Comparison of ENCODE assay signal across 9 cellular contexts in the genomic region with DNA sequence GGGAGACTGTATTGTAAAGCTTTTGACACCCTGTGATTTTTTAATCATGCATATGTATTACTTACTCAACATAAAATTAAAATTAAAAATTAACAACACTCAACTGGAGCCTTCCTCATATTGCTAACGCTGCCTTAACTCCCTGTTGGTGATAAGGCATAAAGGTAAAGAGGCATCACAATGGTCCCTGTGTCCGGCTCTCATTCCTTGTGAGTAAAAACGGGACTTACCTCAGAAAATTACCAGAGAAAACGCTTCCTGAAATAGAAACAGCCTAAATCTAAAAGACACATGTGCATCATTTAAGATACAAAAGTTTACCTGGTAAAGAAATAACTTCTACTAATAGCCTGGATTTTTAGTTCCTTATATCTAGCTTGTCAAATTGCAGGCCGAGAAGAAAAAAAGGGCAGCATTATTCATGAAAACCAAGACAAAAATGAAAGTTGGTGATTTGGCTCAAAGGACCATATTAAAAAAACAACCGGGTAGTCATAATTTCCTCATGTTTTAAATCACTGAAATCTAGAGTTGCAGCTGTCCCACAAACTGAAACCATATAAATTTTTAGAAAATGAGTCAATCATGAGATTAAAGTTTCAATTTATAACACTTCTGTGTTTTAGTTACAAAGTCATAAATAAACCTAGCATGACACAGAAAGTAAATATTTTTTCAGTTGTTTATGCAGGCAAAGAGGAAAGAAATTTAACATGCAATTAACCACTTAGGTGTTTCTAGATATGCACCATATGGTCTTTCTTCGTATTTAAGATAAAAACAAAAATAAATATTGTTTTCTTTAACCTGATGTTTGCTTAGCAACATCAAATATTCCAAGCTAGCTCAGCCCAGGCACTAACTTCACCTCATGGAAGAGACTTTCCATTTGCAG.
DNase-seq lines count a peak whose midpoint lies in the region; ATAC-seq and FAIRE-seq lines count a peak whose summit lies in the region.
"Had no signal": no experiment of that assay in that cellular context is flagged by ENCODE, and none has a peak within 500 bp of the region (broad histone marks: within the 10 kb centered on the region; RNA-seq: fewer than 3 reads in every experiment).

No MANE protein-coding gene starts in this region.

- intact Hi-C loops in cardiac septum (cut with DNase I): no loop called here

- peak; percentile 54 for ATAC-seq in HG03571 (IDR thresholded peaks at IDR 0.05; ENCODE audit: unreplicated experiment)
- ATAC-seq in HG03196 (IDR thresholded peaks at IDR 0.05; ENCODE audit: unreplicated experiment): no peak

- peak; percentile 30 for DNase-seq in AG20443 (ENCODE audit: low spot score)
- DNase-seq in GM19239 (ENCODE audit: insufficient read length, low spot score): no peak
- DNase-seq in fibroblast of peridontal ligament (ENCODE audit: extremely low read depth): peak; percentile 95
- no peak for DNase-seq in Kasumi-1 (lab: John Stamatoyannopoulos, UW)
- DNase-seq in cardiac septum (ENCODE audit: low spot score): no peak
- DNase-seq in NCI-H345 (lab: John Stamatoyannopoulos, UW): no peak
- DNase-seq: left cardiac atrium had no signal

- peak; percentile 89 for FAIRE-seq in GM19239 (lab: Jason Lieb, UNC)

Comparison
In these comparisons a context has a peak if more than half of its experiments do, and no peak if none do; other contexts are left out.
1. DNase-seq: peak in AG20443 (single experiment) and fibroblast of peridontal ligament (single experiment); none in GM19239 (single experiment), Kasumi-1 (0 of 2), cardiac septum (single experiment) and NCI-H345 (single experiment).